ENCODE assay signal across 9 cellular contexts in genomic region chr3:57544181-57545125, GRCh38. TPM values are rescaled to one million over a fixed set of nuclear protein-coding genes. Genes with fewer than 3 reads are reported as not detected.
A peak's percentile ranks its signal among the peaks of the same experiment; 100 is the strongest.
DNase-seq lines count a peak whose midpoint lies in the region; ATAC-seq, FAIRE-seq and TF ChIP-seq lines count a peak whose summit lies in the region.
"Had no signal": no experiment of that assay in that cellular context is flagged by ENCODE, and none has a peak within 500 bp of the region (broad histone marks: within the 10 kb centered on the region; RNA-seq: fewer than 3 reads in every experiment).

Gene DNAH12, minus strand, starts transcription at chr3:57544344. Its CDS starts 1,474 bp downstream, at chr3:57542870.

- DNase-seq in GM12891 (ENCODE audit: insufficient read length, low spot score) (peak; percentile 23), NCI-H146 treated with DMSO at 0.1 percent for 48 hours (lab: John Stamatoyannopoulos, UW; ENCODE audit: unreplicated experiment) (peak; percentile 73), astrocyte (ENCODE audit: low read depth) (peak; percentile 47), type B pancreatic cell (ENCODE audit: extremely low spot score, unreplicated experiment) (peak; percentile 80), natural killer cell (no peak)

- H3K79me2 ChIP-seq in astrocyte (ENCODE audit: insufficient read depth, low read length), result no peaks in the 10 kb centered on the region

- no peaks in the 10 kb centered on the region for H4K20me1 ChIP-seq in astrocyte (ENCODE audit: insufficient read depth, low read length)

- H3K4me1 Mint-ChIP-seq in astrocyte (ENCODE audit: low read depth, unreplicated experiment) (no peaks in the 10 kb centered on the region), type B pancreatic cell (ENCODE audit: unreplicated experiment) (peaks cover 10% of the 10 kb centered on the region), natural killer cell (no peaks in the 10 kb centered on the region)

- H3K9ac ChIP-seq in astrocyte (ENCODE audit: low read length), result peak within 1 kb of the TSS; percentile 56

- H3K4me3 ChIP-seq in astrocyte (ENCODE audit: insufficient read depth, low read depth, low read length), result peak within 1 kb of the TSS; percentile 61

- peaks cover 5% of the 10 kb centered on the region for H3K4me1 ChIP-seq in astrocyte (ENCODE audit: insufficient read depth, low read length)

- H3K27ac Mint-ChIP-seq in astrocyte (ENCODE audit: unreplicated experiment) (peak within 1 kb of the TSS; percentile 62), type B pancreatic cell (peak within 1 kb of the TSS; percentile 88), natural killer cell (no peak within 1 kb of the TSS)

- H3K27me3 Mint-ChIP-seq in astrocyte (ENCODE audit: low read depth, unreplicated experiment) (no peaks in the 10 kb centered on the region), type B pancreatic cell (no peaks in the 10 kb centered on the region), natural killer cell (ENCODE audit: low read depth in 2 of 2) (peaks cover 0 to 9% of the 10 kb centered on the region in 2 donors)

- no peak within 1 kb of the TSS for H3K27ac ChIP-seq in astrocyte (ENCODE audit: low read depth, low read length)

- ATAC-seq in HG03521 (IDR thresholded peaks at IDR 0.05; ENCODE audit: unreplicated experiment) (no peak), natural killer cell (no peak)

- H3K9me3 Mint-ChIP-seq in astrocyte (ENCODE audit: unreplicated experiment), result no peaks in the 10 kb centered on the region
- H3K9me3 Mint-ChIP-seq in type B pancreatic cell, result no peaks in the 10 kb centered on the region
- no peaks in the 10 kb centered on the region for H3K9me3 Mint-ChIP-seq in natural killer cell
- H3K9me3 Mint-ChIP-seq: naive thymus-derived CD8-positive, alpha-beta T cell had no signal

- H3K36me3 Mint-ChIP-seq in astrocyte (ENCODE audit: low read depth, unreplicated experiment) (no peaks in the 10 kb centered on the region), type B pancreatic cell (no peaks in the 10 kb centered on the region), natural killer cell (no peaks in the 10 kb centered on the region)

- no peaks in the 10 kb centered on the region for H3K9me3 ChIP-seq in astrocyte (ENCODE audit: insufficient read depth, low read depth, low read length)

- no peaks in the 10 kb centered on the region for H3K36me3 ChIP-seq in astrocyte (ENCODE audit: insufficient read depth, low read length)

- TF ChIP-seq CTCF in astrocyte (IDR thresholded peaks at IDR 0.05; ENCODE audit: insufficient read depth, low read depth, low read length) (no peak), type B pancreatic cell (conservative IDR thresholded peaks at IDR 0.05) (no peak), natural killer cell (IDR thresholded peaks at IDR 0.05) (no peak)

- peak within 1 kb of the TSS; percentile 93 for H3K4me2 ChIP-seq in astrocyte (ENCODE audit: low read length)

- intact Hi-C loops in natural killer cell (cut with micrococcal nuclease), result no loop called here

- peak; percentile 77 for FAIRE-seq in GM12891 (lab: Jason Lieb, UNC)
- FAIRE-seq in astrocyte (lab: Jason Lieb, UNC), result no peak
- FAIRE-seq in islet of Langerhans (lab: Jason Lieb, UNC), result peak; percentile 96

- peak within 1 kb of the TSS; percentile 86 for H2AFZ ChIP-seq in astrocyte (ENCODE audit: low read depth, low read length)

- no peak for TF ChIP-seq POLR2A in GM12891 (IDR thresholded peaks at IDR 0.05; ENCODE audit: low read depth, low read length)

- H3K4me3 Mint-ChIP-seq in astrocyte (ENCODE audit: unreplicated experiment), result peak within 1 kb of the TSS; percentile 74
- H3K4me3 Mint-ChIP-seq in type B pancreatic cell, result peak within 1 kb of the TSS; percentile 85
- H3K4me3 Mint-ChIP-seq in natural killer cell, result no peak within 1 kb of the TSS

- no peaks in the 10 kb centered on the region for H3K27me3 ChIP-seq in astrocyte (ENCODE audit: insufficient read depth, low read length)

TF ChIP-seq in GM12891, 5 proteins besides CTCF, POLR2A, EP300 and RAD21:
- TF ChIP-seq SPI1 (IDR thresholded peaks at IDR 0.05; ENCODE audit: low read depth, low read length) (peak; percentile 73), TAF1 (IDR thresholded peaks at IDR 0.05; ENCODE audit: low read depth, low read length) (no peak)
TF ChIP-seq in GM12891: peak in this region for 1.

RNA-seq across cellular contexts. Expression of gene DNAH12, which starts in this region (rescaled TPM):
- polyA plus RNA-seq in GM12891 (2012; ENCODE audit: low read depth, missing spikeins), result 0.33 TPM
- total RNA-seq in astrocyte (0.23 and 0.36 TPM in 2 replicates), type B pancreatic cell (ENCODE audit: low replicate concordance) (0.29 and 0.87 TPM in 2 replicates), natural killer cell (under 1 TPM; 0.11 to 0.30 (median 0.21) TPM)
- total RNA-seq: NCI-H460 had no signal
- polyA plus RNA-seq: naive thymus-derived CD8-positive, alpha-beta T cell had no signal

Comparison
In these comparisons a context has a peak if more than half of its experiments do, and no peak if none do; other contexts are left out.
1. Peak in DNase-seq, H3K4me3 ChIP-seq, H3K9ac ChIP-seq and H3K4me2 ChIP-seq in astrocyte; RNA of the gene not detected or under 1 TPM.
2. Peak in DNase-seq in type B pancreatic cell; RNA of the gene not detected or under 1 TPM.
3. H3K27ac Mint-ChIP-seq: peak in astrocyte (single experiment) and type B pancreatic cell (single experiment); none in natural killer cell (0 of 2).